8 cellular contexts compared by ENCODE assay signal in the genomic region with DNA sequence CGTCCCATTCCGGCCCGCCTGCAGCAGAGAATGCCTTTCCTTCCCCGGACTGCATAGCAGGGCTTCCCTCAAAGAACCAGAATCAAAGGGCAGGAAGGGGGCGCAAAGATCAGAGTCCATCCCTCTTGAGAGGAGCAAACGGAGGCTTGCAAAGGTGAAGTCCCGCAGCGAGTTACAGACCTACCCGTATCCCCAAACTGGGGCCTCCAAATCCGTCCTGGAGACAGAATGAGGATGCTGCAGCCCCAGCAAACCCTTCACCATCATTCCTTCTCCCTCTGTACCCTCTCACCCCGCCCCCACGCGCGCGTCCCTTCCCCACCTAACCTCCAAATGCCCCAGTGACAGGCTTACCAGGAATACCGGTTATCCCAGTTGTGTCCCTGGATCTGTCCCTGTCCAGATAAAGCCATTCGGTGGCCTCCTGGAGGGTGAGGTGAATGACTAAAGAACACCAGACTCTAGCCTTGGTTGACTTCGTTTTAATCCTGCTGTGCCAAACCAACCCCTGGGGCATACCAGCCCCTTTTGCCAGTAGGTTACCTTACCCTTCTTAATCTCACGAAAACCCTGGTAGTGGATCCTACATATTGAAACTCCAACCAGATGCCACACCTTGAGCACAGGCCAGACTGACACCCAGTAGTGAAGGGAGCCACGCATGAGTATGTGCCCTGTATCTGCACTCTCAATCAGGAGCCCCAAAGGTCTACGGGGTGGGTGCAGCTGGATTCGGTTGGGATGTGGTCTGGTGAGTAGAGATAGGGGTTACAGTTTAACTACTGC. TPM values are rescaled to one million over a fixed set of nuclear protein-coding genes. Genes with fewer than 3 reads are reported as not detected.
DNase-seq lines count a peak whose midpoint lies in the region; ATAC-seq and TF ChIP-seq lines count a peak whose summit lies in the region.

No MANE protein-coding gene starts in this region.

- peaks cover 20% of the 10 kb centered on the region for H3K4me1 ChIP-seq in CD4-positive, CD25-positive, alpha-beta regulatory T cell (ENCODE audit: control insufficient read depth, insufficient read depth, low read length, poor library complexity, severe bottlenecking)

- H3K27me3 Mint-ChIP-seq in CD4-positive, CD25-positive, alpha-beta regulatory T cell: peaks cover 92% of the 10 kb centered on the region
- H3K27me3 Mint-ChIP-seq in activated T-cell treated with anti-CD3 and anti-CD28 coated beads, Interleukin-2, amount 50 U/mL, for 24 hours: peaks cover 22% of the 10 kb centered on the region
- H3K27me3 Mint-ChIP-seq in progenitor cell of endocrine pancreas: peaks cover 10% of the 10 kb centered on the region

- intact Hi-C loops in cardiac septum (cut with DNase I): loop anchor here (1.0 to 5.0 kb wide), 2 partner anchors 32 to 114 kb away; no protein-coding TSS in a partner anchor

- H3K27me3 ChIP-seq in CD4-positive, CD25-positive, alpha-beta regulatory T cell (ENCODE audit: control insufficient read depth, insufficient read depth, low read length): peaks cover 50% of the 10 kb centered on the region

- peak in 2 of 3 donors; percentile 10 to 20 for DNase-seq in CD4-positive, CD25-positive, alpha-beta regulatory T cell
- DNase-seq in activated T-cell treated with anti-CD3 and anti-CD28 coated beads, Interleukin-2, amount 50 U/mL, for 24 hours: no peak
- DNase-seq in cardiac septum (ENCODE audit: low spot score): peak; percentile 76
- DNase-seq in progenitor cell of endocrine pancreas (ENCODE audit: low spot score, unreplicated experiment): peak; percentile 26
- DNase-seq in T1000 (lab: John Stamatoyannopoulos, UW): no peak
- no peak for DNase-seq in kidney glomerular epithelial cell (lab: John Stamatoyannopoulos, UW)

- H3K4me3 Mint-ChIP-seq in CD4-positive, CD25-positive, alpha-beta regulatory T cell: peak overlapping the region; percentile 39 to 90 (median 75)
- peak overlapping the region; percentile 74 for H3K4me3 Mint-ChIP-seq in activated T-cell treated with anti-CD3 and anti-CD28 coated beads, Interleukin-2, amount 50 U/mL, for 24 hours
- H3K4me3 Mint-ChIP-seq in progenitor cell of endocrine pancreas (ENCODE audit: low read depth): peak overlapping the region; percentile 74

- peak overlapping the region; percentile 56 for H3K4me3 ChIP-seq in CD4-positive, CD25-positive, alpha-beta regulatory T cell (ENCODE audit: low read depth, low read length)

- peaks cover 0 to 5% (median 0%) of the 10 kb centered on the region in 7 donors for H3K9me3 Mint-ChIP-seq in CD4-positive, CD25-positive, alpha-beta regulatory T cell
- no peaks in the 10 kb centered on the region for H3K9me3 Mint-ChIP-seq in activated T-cell treated with anti-CD3 and anti-CD28 coated beads, Interleukin-2, amount 50 U/mL, for 24 hours
- H3K9me3 Mint-ChIP-seq in progenitor cell of endocrine pancreas (ENCODE audit: low read depth): no peaks in the 10 kb centered on the region

- H3K4me1 Mint-ChIP-seq in CD4-positive, CD25-positive, alpha-beta regulatory T cell: peaks cover 0 to 31% (median 22%) of the 10 kb centered on the region in 4 donors
- H3K4me1 Mint-ChIP-seq in activated T-cell treated with anti-CD3 and anti-CD28 coated beads, Interleukin-2, amount 50 U/mL, for 24 hours (ENCODE audit: low read depth): peaks cover 34% of the 10 kb centered on the region
- peaks cover 34% of the 10 kb centered on the region for H3K4me1 Mint-ChIP-seq in progenitor cell of endocrine pancreas (ENCODE audit: low read depth)

- H3K27ac ChIP-seq in CD4-positive, CD25-positive, alpha-beta regulatory T cell (ENCODE audit: insufficient read depth, low read length, poor library complexity, severe bottlenecking): no peak overlapping the region

- no peak for TF ChIP-seq CTCF in progenitor cell of endocrine pancreas (IDR thresholded peaks at IDR 0.05; ENCODE audit: unreplicated experiment)

- no peaks in the 10 kb centered on the region for H3K9me3 ChIP-seq in CD4-positive, CD25-positive, alpha-beta regulatory T cell (ENCODE audit: control insufficient read depth in 2 of 2, low read length in 2 of 2)

- H3K36me3 ChIP-seq in CD4-positive, CD25-positive, alpha-beta regulatory T cell (ENCODE audit: control insufficient read depth, insufficient read depth, low read length): no peaks in the 10 kb centered on the region

- H3K27ac Mint-ChIP-seq in CD4-positive, CD25-positive, alpha-beta regulatory T cell: peak overlapping the region in 1 of 3 donors; percentile 10
- no peak overlapping the region for H3K27ac Mint-ChIP-seq in activated T-cell treated with anti-CD3 and anti-CD28 coated beads, Interleukin-2, amount 50 U/mL, for 24 hours
- peak overlapping the region; percentile 82 for H3K27ac Mint-ChIP-seq in progenitor cell of endocrine pancreas

- no peak for ATAC-seq in CD4-positive, CD25-positive, alpha-beta regulatory T cell (ENCODE audit: low read depth in 2 of 2)
- ATAC-seq in HG02610 (IDR thresholded peaks at IDR 0.05; ENCODE audit: unreplicated experiment) (peak; percentile 8), HG03108 (IDR thresholded peaks at IDR 0.05; ENCODE audit: unreplicated experiment) (no peak)

- no peaks in the 10 kb centered on the region for H3K36me3 Mint-ChIP-seq in CD4-positive, CD25-positive, alpha-beta regulatory T cell
- H3K36me3 Mint-ChIP-seq in activated T-cell treated with anti-CD3 and anti-CD28 coated beads, Interleukin-2, amount 50 U/mL, for 24 hours (ENCODE audit: low read depth): no peaks in the 10 kb centered on the region
- no peaks in the 10 kb centered on the region for H3K36me3 Mint-ChIP-seq in progenitor cell of endocrine pancreas (ENCODE audit: insufficient read depth)

RNA-seq across cellular contexts. Expression of gene SLC40A1, which starts 1.0 kb away (rescaled TPM):
- total RNA-seq in CD4-positive, CD25-positive, alpha-beta regulatory T cell: 12.9 TPM
- 10 to 100 TPM in 3 of 4 donors, 1 to 10 TPM in 1; 5.6 to 25.3 (median 18.5) TPM for polyA plus RNA-seq in CD4-positive, CD25-positive, alpha-beta regulatory T cell
- total RNA-seq in cardiac septum (30.3 TPM), progenitor cell of endocrine pancreas (14.6 and 15.8 TPM in 2 replicates)

Comparison
In these comparisons a context has a peak if more than half of its experiments do, and no peak if none do; other contexts are left out.
1. DNase-seq: peak in CD4-positive, CD25-positive, alpha-beta regulatory T cell (2 of 3), cardiac septum (single experiment) and progenitor cell of endocrine pancreas (single experiment); none in activated T-cell treated with anti-CD3 and anti-CD28 coated beads, Interleukin-2, amount 50 U/mL, for 24 hours (single experiment), T1000 (single experiment) and kidney glomerular epithelial cell (single experiment).
2. Peak in every context shown above with its lines, with median percentiles within 50 percentile points of each other: H3K4me3 Mint-ChIP-seq.